ENCODE assay signal across 24 cellular contexts in the genomic region with DNA sequence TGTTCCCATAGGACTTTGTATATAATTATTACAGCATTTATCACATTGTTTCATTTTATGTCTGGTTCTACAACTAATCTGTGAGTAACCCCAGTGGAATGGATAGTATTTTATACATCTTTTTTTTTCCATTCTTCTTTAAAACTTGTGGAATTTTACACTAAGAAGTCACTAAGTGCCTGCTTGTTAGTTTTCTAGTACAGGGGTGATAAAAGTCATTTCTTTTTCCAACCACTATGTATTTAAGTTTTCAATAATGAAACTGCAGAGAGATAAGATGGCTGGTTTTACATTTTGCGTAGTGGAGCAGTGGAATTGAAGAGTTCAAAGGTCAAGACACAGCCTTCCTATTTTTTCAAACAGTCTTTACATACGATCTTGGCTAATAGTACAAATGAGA.
A peak's percentile ranks its signal among the peaks of the same experiment; 100 is the strongest.
DNase-seq lines count a peak whose midpoint lies in the region; ATAC-seq and TF ChIP-seq lines count a peak whose summit lies in the region.
"Had no signal": no experiment of that assay in that cellular context is flagged by ENCODE, and none has a peak within 500 bp of the region (broad histone marks: within the 10 kb centered on the region; RNA-seq: fewer than 3 reads in every experiment).

No MANE protein-coding gene starts in this region.

- H3K4me1 Mint-ChIP-seq in HFFc6 (ENCODE audit: low read depth), result peaks cover 23% of the 10 kb centered on the region; the same call in 1 of the 2 replicates
- H3K4me1 Mint-ChIP-seq: immature natural killer cell, neural progenitor cell had no signal

- H3K9ac ChIP-seq in smooth muscle cell (ENCODE audit: low read depth), result no peak overlapping the region
- H3K9ac ChIP-seq: neural progenitor cell had no signal

- H2AFZ ChIP-seq in smooth muscle cell (ENCODE audit: low read depth), result peak overlapping the region; percentile 16
- H2AFZ ChIP-seq: neural progenitor cell had no signal

- no peaks in the 10 kb centered on the region; the same call in 1 of the 2 replicates for H3K36me3 Mint-ChIP-seq in HFFc6 (ENCODE audit: low read depth)
- H3K36me3 Mint-ChIP-seq: CD8-positive, alpha-beta T cell; immature natural killer cell; neural progenitor cell had no signal

- H3K27me3 Mint-ChIP-seq in HFFc6 (ENCODE audit: insufficient read depth), result no peaks in the 10 kb centered on the region

- TF ChIP-seq CTCF in HFFc6 (IDR thresholded peaks at IDR 0.05) (no peak), fibroblast of pulmonary artery (IDR thresholded peaks at IDR 0.05; ENCODE audit: low read length, missing control alignments) (no peak), smooth muscle cell (IDR thresholded peaks at IDR 0.05; ENCODE audit: borderline replicate concordance, insufficient read depth, poor library complexity, severe bottlenecking) (no peak)

- 58% methylated on average over 2 of the region's 2 CpGs for WGBS in smooth muscle cell (ENCODE audit: low lambda C conversion rate)

- peak overlapping the region; percentile 3 for H3K27ac ChIP-seq in smooth muscle cell (ENCODE audit: low read depth)
- H3K27ac ChIP-seq: ascending aorta, heart left ventricle, neural progenitor cell, thoracic aorta, vagina had no signal

- H3K27me3 ChIP-seq in smooth muscle cell (ENCODE audit: low read depth), result no peaks in the 10 kb centered on the region
- H3K27me3 ChIP-seq: ascending aorta, heart left ventricle, neural progenitor cell, vagina had no signal

- peak overlapping the region; percentile 37; the same call in 1 of the 2 replicates for H3K27ac Mint-ChIP-seq in HFFc6
- H3K27ac Mint-ChIP-seq: CD8-positive, alpha-beta T cell; immature natural killer cell; neural progenitor cell had no signal

- no peak for ATAC-seq in GM18858 (IDR thresholded peaks at IDR 0.05; ENCODE audit: unreplicated experiment)
- ATAC-seq: CD8-positive, alpha-beta T cell; heart left ventricle had no signal

- peak overlapping the region; percentile 63 for H3K4me2 ChIP-seq in smooth muscle cell
- H3K4me2 ChIP-seq: neural progenitor cell had no signal

- H3K36me3 ChIP-seq in smooth muscle cell (ENCODE audit: low read depth), result no peaks in the 10 kb centered on the region
- H3K36me3 ChIP-seq: ascending aorta, heart left ventricle, neural progenitor cell, thoracic aorta, vagina had no signal

- no peaks in the 10 kb centered on the region for H4K20me1 ChIP-seq in smooth muscle cell (ENCODE audit: low read depth)

- H3K4me3 ChIP-seq in fibroblast of pulmonary artery (replicated peaks; ENCODE audit: low read depth, low read length) (no peak overlapping the region), smooth muscle cell (no peak overlapping the region)
- H3K4me3 ChIP-seq: ascending aorta, heart left ventricle, neural progenitor cell, thoracic aorta, vagina had no signal

- no peaks in the 10 kb centered on the region for H3K79me2 ChIP-seq in smooth muscle cell (ENCODE audit: low read depth)

- DNase-seq in HFFc6 (no peak), amniotic epithelial cell (ENCODE audit: low read depth) (peak; percentile 46), fibroblast of pulmonary artery (ENCODE audit: low read depth) (peak; percentile 35), smooth muscle cell (lab: John Stamatoyannopoulos, UW; ENCODE audit: unreplicated experiment) (no peak), HuH-7 (ENCODE audit: low spot score) (no peak)
- DNase-seq in activated CD4-positive, alpha-beta T cell treated with anti-CD3 and anti-CD28 coated beads for 1 hour, result no peak
- DNase-seq: activated naive CD4-positive, alpha-beta T cell treated with Interleukin-2 at 50 U/mL for 16 hours; activated T-cell treated with anti-CD3 and anti-CD28 coated beads, Interleukin-2, amount 50 U/mL, for 48 hours; AML-193; CD8-positive, alpha-beta T cell; GF-D8; heart left ventricle; immature natural killer cell; Kasumi-1; NCI-H187; NCI-H2227 treated with DMSO at 0.1 percent for 48 hours; Right ventricle myocardium superior; stimulated activated CD4-positive, alpha-beta T cell treated with anti-CD3 and anti-CD28 coated beads, Interleukin-4, amount 100 ng/mL, for 24 hours; stimulated activated naive CD4-positive, alpha-beta T cell treated with Interleukin-2 at 50 U/mL for 16 hours had no signal

- peak overlapping the region; percentile 26; the same call in 1 of the 2 replicates for H3K4me3 Mint-ChIP-seq in HFFc6
- H3K4me3 Mint-ChIP-seq: CD8-positive, alpha-beta T cell; immature natural killer cell; neural progenitor cell had no signal

- no peaks in the 10 kb centered on the region for H3K4me1 ChIP-seq in smooth muscle cell (ENCODE audit: low read depth)
- H3K4me1 ChIP-seq: ascending aorta, heart left ventricle, neural progenitor cell, vagina had no signal

- H3K9me3 Mint-ChIP-seq in HFFc6, result no peaks in the 10 kb centered on the region; the same call in 1 of the 2 replicates
- H3K9me3 Mint-ChIP-seq: neural progenitor cell had no signal

- H3F3A ChIP-seq in smooth muscle cell (ENCODE audit: low read depth), result no peaks in the 10 kb centered on the region

- H3K9me3 ChIP-seq in smooth muscle cell (replicated peaks; ENCODE audit: low read depth), result no peaks in the 10 kb centered on the region
- H3K9me3 ChIP-seq: ascending aorta, heart left ventricle, thoracic aorta, vagina had no signal

Comparison
In these comparisons a context has a peak if more than half of its experiments do, and no peak if none do; other contexts are left out.
1. DNase-seq: peak in amniotic epithelial cell (single experiment) and fibroblast of pulmonary artery (single experiment); none in HFFc6 (single experiment), smooth muscle cell (single experiment), HuH-7 (single experiment) and activated CD4-positive, alpha-beta T cell treated with anti-CD3 and anti-CD28 coated beads for 1 hour (single experiment).